ENCODE assay signal across 18 cellular contexts in genomic region chr11:69493931-69494821, GRCh38. TPM values are rescaled to one million over a fixed set of nuclear protein-coding genes. Genes with fewer than 3 reads are reported as not detected.
"Had no signal": no experiment of that assay in that cellular context is flagged by ENCODE, and none has a peak within 500 bp of the region (broad histone marks: within the 10 kb centered on the region; RNA-seq: fewer than 3 reads in every experiment).

No MANE protein-coding gene starts in this region.

- H3K27ac Mint-ChIP-seq: activated CD4-positive, alpha-beta memory T cell treated with anti-CD3 and anti-CD28 coated beads for 36 hours; activated naive CD8-positive, alpha-beta T cell treated with anti-CD3 and anti-CD28 coated beads, Interleukin-2, amount 10 ng/mL, durations not matched to agents 7 days and 5 days; natural killer cell treated with Interleukin-12 subunit alpha and Interleukin-12 subunit beta and Interleukin-15 and Interleukin-18, amount 100 ng/mL, for 72 hours; stimulated activated effector memory CD8-positive, alpha-beta T cell treated with anti-CD3 and anti-CD28 coated beads, Interleukin-12 subunit alpha, Interleukin-12 subunit beta, amount 100 ng/mL, for 72 hours had no signal

- H3K9me3 ChIP-seq: colonic mucosa, gastroesophageal sphincter, ovary, tibial artery, vagina had no signal

- H3K4me3 Mint-ChIP-seq: activated CD4-positive, alpha-beta memory T cell treated with anti-CD3 and anti-CD28 coated beads for 36 hours; activated naive CD8-positive, alpha-beta T cell treated with anti-CD3 and anti-CD28 coated beads, Interleukin-2, amount 10 ng/mL, durations not matched to agents 7 days and 5 days; activated T-cell treated with anti-CD3 and anti-CD28 coated beads, Interleukin-2, amount 50 U/mL, for 4 hours; natural killer cell treated with Interleukin-12 subunit alpha and Interleukin-12 subunit beta and Interleukin-15 and Interleukin-18, amount 100 ng/mL, for 72 hours; stimulated activated effector memory CD8-positive, alpha-beta T cell treated with anti-CD3 and anti-CD28 coated beads, Interleukin-12 subunit alpha, Interleukin-12 subunit beta, amount 100 ng/mL, for 72 hours had no signal

- H3K36me3 ChIP-seq: colonic mucosa, gastroesophageal sphincter, ovary, tibial artery, vagina had no signal

- H3K9me3 Mint-ChIP-seq: activated CD4-positive, alpha-beta memory T cell treated with anti-CD3 and anti-CD28 coated beads for 36 hours; activated naive CD8-positive, alpha-beta T cell treated with anti-CD3 and anti-CD28 coated beads, Interleukin-2, amount 10 ng/mL, durations not matched to agents 7 days and 5 days; activated T-cell treated with anti-CD3 and anti-CD28 coated beads, Interleukin-2, amount 50 U/mL, for 4 hours; natural killer cell treated with Interleukin-12 subunit alpha and Interleukin-12 subunit beta and Interleukin-15 and Interleukin-18, amount 100 ng/mL, for 72 hours; stimulated activated effector memory CD8-positive, alpha-beta T cell treated with anti-CD3 and anti-CD28 coated beads, Interleukin-12 subunit alpha, Interleukin-12 subunit beta, amount 100 ng/mL, for 72 hours had no signal

- H3K4me3 ChIP-seq: colonic mucosa, gastroesophageal sphincter, ovary, tibial artery, vagina had no signal

- H3K4me1 Mint-ChIP-seq: stimulated activated effector memory CD8-positive, alpha-beta T cell treated with anti-CD3 and anti-CD28 coated beads, Interleukin-12 subunit alpha, Interleukin-12 subunit beta, amount 100 ng/mL, for 72 hours had no signal

- H3K27ac ChIP-seq: colonic mucosa, gastroesophageal sphincter, ovary, tibial artery, vagina, VCaP had no signal

- H3K36me3 Mint-ChIP-seq: activated CD4-positive, alpha-beta memory T cell treated with anti-CD3 and anti-CD28 coated beads for 36 hours; activated naive CD8-positive, alpha-beta T cell treated with anti-CD3 and anti-CD28 coated beads, Interleukin-2, amount 10 ng/mL, durations not matched to agents 7 days and 5 days; natural killer cell treated with Interleukin-12 subunit alpha and Interleukin-12 subunit beta and Interleukin-15 and Interleukin-18, amount 100 ng/mL, for 72 hours; stimulated activated effector memory CD8-positive, alpha-beta T cell treated with anti-CD3 and anti-CD28 coated beads, Interleukin-12 subunit alpha, Interleukin-12 subunit beta, amount 100 ng/mL, for 72 hours had no signal

- ATAC-seq: activated T-cell treated with anti-CD3 and anti-CD28 coated beads, Interleukin-2, amount 50 U/mL, for 4 hours; gastroesophageal sphincter; natural killer cell treated with Interleukin-12 subunit alpha and Interleukin-12 subunit beta and Interleukin-15 and Interleukin-18, amount 100 ng/mL, for 72 hours; stimulated activated effector memory CD8-positive, alpha-beta T cell treated with anti-CD3 and anti-CD28 coated beads, Interleukin-12 subunit alpha, Interleukin-12 subunit beta, amount 100 ng/mL, for 72 hours had no signal

- H3K27me3 ChIP-seq: colonic mucosa, gastroesophageal sphincter, ovary, tibial artery, vagina had no signal

- H3K4me1 ChIP-seq: colonic mucosa had no signal

- H3K27me3 Mint-ChIP-seq: activated naive CD8-positive, alpha-beta T cell treated with anti-CD3 and anti-CD28 coated beads, Interleukin-2, amount 10 ng/mL, durations not matched to agents 7 days and 5 days had no signal

- DNase-seq: activated CD4-positive, alpha-beta memory T cell treated with anti-CD3 and anti-CD28 coated beads for 36 hours; activated gamma-delta T cell; activated naive CD8-positive, alpha-beta T cell treated with anti-CD3 and anti-CD28 coated beads, Interleukin-2, amount 10 ng/mL, durations not matched to agents 7 days and 5 days; activated T-cell treated with anti-CD3 and anti-CD28 coated beads, Interleukin-2, amount 50 U/mL, for 4 hours; colonic mucosa; effector CD8-positive, alpha-beta T cell; hippocampal formation; kidney glomerular epithelial cell; small intestine; tibial artery had no signal

RNA-seq across cellular contexts. Expression of gene LINC01488, which starts 12.7 kb away (rescaled TPM):
- total RNA-seq: activated CD4-positive, alpha-beta memory T cell treated with anti-CD3 and anti-CD28 coated beads for 36 hours; activated naive CD8-positive, alpha-beta T cell treated with anti-CD3 and anti-CD28 coated beads, Interleukin-2, amount 10 ng/mL, durations not matched to agents 7 days and 5 days; activated T-cell treated with anti-CD3 and anti-CD28 coated beads, Interleukin-2, amount 50 U/mL, for 4 hours; astrocyte; colonic mucosa; epithelial cell of proximal tubule; gastroesophageal sphincter; natural killer cell treated with Interleukin-12 subunit alpha and Interleukin-12 subunit beta and Interleukin-15 and Interleukin-18, amount 100 ng/mL, for 72 hours; ovary; vagina had no signal
- polyA plus RNA-seq: ovary, small intestine had no signal
